Comparison of ENCODE assay signal across 21 cellular contexts in the genomic region with DNA sequence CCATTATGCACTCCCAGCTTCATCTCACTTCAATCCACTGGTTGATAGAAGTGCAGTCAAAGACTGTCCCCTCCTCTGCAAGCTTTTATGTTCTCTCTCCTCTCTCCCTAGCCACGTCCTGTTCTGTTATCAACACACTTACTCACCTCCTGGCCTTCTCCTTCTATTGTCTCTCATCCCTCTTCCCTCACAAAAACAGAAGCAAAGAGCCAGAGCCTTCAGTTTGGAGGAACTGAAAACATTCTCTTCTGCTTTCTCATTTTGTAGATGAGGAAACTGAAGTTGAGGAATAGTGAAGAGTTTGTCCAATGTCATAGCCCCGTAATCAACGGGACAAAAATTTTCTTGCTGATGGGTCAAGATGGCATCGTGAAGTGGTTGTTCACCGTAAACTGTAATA. TPM values are rescaled to one million over a fixed set of nuclear protein-coding genes. Genes with fewer than 3 reads are reported as not detected.
DNase-seq lines count a peak whose midpoint lies in the region; ATAC-seq and TF ChIP-seq lines count a peak whose summit lies in the region.
"Had no signal": no experiment of that assay in that cellular context is flagged by ENCODE, and none has a peak within 500 bp of the region (broad histone marks: within the 10 kb centered on the region; RNA-seq: fewer than 3 reads in every experiment).

No MANE protein-coding gene starts in this region.

- in situ Hi-C loops in mammary epithelial cell (cut with MboI; ENCODE audit: low sequenced_read_pairs in 2 of 2), result no loop called here

- H3K56ac ChIP-seq in H9 (ENCODE audit: insufficient read length, low read depth, low read length), result no peak overlapping the region

- H4K20me1 ChIP-seq in mammary epithelial cell (ENCODE audit: insufficient read depth, low read length) (no peaks in the 10 kb centered on the region), H9 (ENCODE audit: control insufficient read depth, insufficient read depth, insufficient read length) (no peaks in the 10 kb centered on the region)

- intact Hi-C loops in CD14-positive monocyte (cut with micrococcal nuclease), result loop anchor here in 1 of 2 donors (1.0 to 10.0 kb wide), 5 partner anchors 8 to 67 kb away; no protein-coding TSS in a partner anchor
- intact Hi-C loops in activated T-helper 1 cell treated with anti-CD3 and anti-CD28 coated beads, Interleukin-12 subunit alpha, Interleukin-12 subunit beta, Interleukin-2, Interleukin-4 antibody, amounts not matched to agents 30 ng/mL and 10 ng/mL and 1 ng/mL, durations not matched to agents 14 hours and 24 hours and 36 hours (cut with micrococcal nuclease), result loop anchor here (10.0 kb wide), 1 partner anchor 1083 kb away; no protein-coding TSS in a partner anchor
- intact Hi-C loops in mammary epithelial cell (cut with micrococcal nuclease), result no loop called here

- H3K27me3 Mint-ChIP-seq in CD14-positive monocyte (ENCODE audit: low read depth in 3 of 3) (peaks cover 0 to 4% (median 0%) of the 10 kb centered on the region in 3 donors), memory B cell (peaks cover 2% of the 10 kb centered on the region), H9 (ENCODE audit: low read depth) (no peaks in the 10 kb centered on the region; the same call in 1 of the 2 replicates)
- peaks cover 27% of the 10 kb centered on the region for H3K27me3 Mint-ChIP-seq in activated T-helper 1 cell treated with anti-CD3 and anti-CD28 coated beads, Interleukin-12 subunit alpha, Interleukin-12 subunit beta, Interleukin-2, Interleukin-4 antibody, amounts not matched to agents 30 ng/mL and 10 ng/mL and 1 ng/mL, durations not matched to agents 14 hours and 24 hours and 36 hours (ENCODE audit: insufficient read depth)

- no peaks in the 10 kb centered on the region for H3K79me2 ChIP-seq in mammary epithelial cell (ENCODE audit: insufficient read depth, low read length)
- H3K79me2 ChIP-seq in H9 (ENCODE audit: insufficient read depth, low read length), result no peaks in the 10 kb centered on the region

- H3K36me3 Mint-ChIP-seq in CD14-positive monocyte, result peaks cover 52 to 54% of the 10 kb centered on the region in 2 donors
- no peaks in the 10 kb centered on the region for H3K36me3 Mint-ChIP-seq in activated T-helper 1 cell treated with anti-CD3 and anti-CD28 coated beads, Interleukin-12 subunit alpha, Interleukin-12 subunit beta, Interleukin-2, Interleukin-4 antibody, amounts not matched to agents 30 ng/mL and 10 ng/mL and 1 ng/mL, durations not matched to agents 14 hours and 24 hours and 36 hours (ENCODE audit: low read depth)
- H3K36me3 Mint-ChIP-seq in memory B cell, result no peaks in the 10 kb centered on the region
- H3K36me3 Mint-ChIP-seq in H9 (ENCODE audit: insufficient read depth in 1 of 3, low read depth in 3 of 3), result no peaks in the 10 kb centered on the region

- peak overlapping the region; percentile 95 to 98 for H3K4me3 Mint-ChIP-seq in CD14-positive monocyte
- H3K4me3 Mint-ChIP-seq in activated T-helper 1 cell treated with anti-CD3 and anti-CD28 coated beads, Interleukin-12 subunit alpha, Interleukin-12 subunit beta, Interleukin-2, Interleukin-4 antibody, amounts not matched to agents 30 ng/mL and 10 ng/mL and 1 ng/mL, durations not matched to agents 14 hours and 24 hours and 36 hours, result peak overlapping the region; percentile 8
- H3K4me3 Mint-ChIP-seq in memory B cell, result no peak overlapping the region
- H3K4me3 Mint-ChIP-seq in H9, result no peak overlapping the region
- H3K4me3 Mint-ChIP-seq: nephron progenitor cell had no signal

- H3K4me1 ChIP-seq in mammary epithelial cell (ENCODE audit: insufficient read depth, low read length), result no peaks in the 10 kb centered on the region
- H3K4me1 ChIP-seq in H9 (ENCODE audit: insufficient read depth, low read length), result no peaks in the 10 kb centered on the region
- H3K4me1 ChIP-seq: BE2C had no signal

- no peak overlapping the region for H3K14ac ChIP-seq in H9 (ENCODE audit: insufficient read depth, low read length)

- CTCF ChIA-PET in mammary epithelial cell (lab: Charles Lee; ENCODE audit: low non-redundant PET), result no interaction called here

- ATAC-seq in memory B cell (ENCODE audit: low read depth), result no peak

- no peak overlapping the region for H2BK15ac ChIP-seq in H9 (ENCODE audit: low read depth, low read length)

- H3K27me3 ChIP-seq in mammary epithelial cell (ENCODE audit: insufficient read depth, low read length) (no peaks in the 10 kb centered on the region), H9 (ENCODE audit: insufficient read depth, low read length) (no peaks in the 10 kb centered on the region)
- H3K27me3 ChIP-seq: BE2C had no signal

- H3K23me2 ChIP-seq in H9 (ENCODE audit: insufficient read length, low read depth, low read length, poor library complexity, severe bottlenecking), result no peaks in the 10 kb centered on the region

- no peak overlapping the region for H2BK12ac ChIP-seq in H9 (ENCODE audit: insufficient read length, low read depth, low read length)

- WGBS in mammary epithelial cell (ENCODE audit: low coverage, missing lambda C conversion rate), result 86% methylated on average over 4 of the region's 5 CpGs
- WGBS in H9 (ENCODE audit: extremely low coverage, insufficient read length, low lambda C conversion rate), result no CpG with 5 or more reads among the region's 5 CpGs

- H3K18ac ChIP-seq in H9 (ENCODE audit: insufficient read length, low read depth, low read length), result no peak overlapping the region

- H4K8ac ChIP-seq in H9 (replicated peaks; ENCODE audit: insufficient read length, low read depth, low read length), result no peak overlapping the region

- no TSS peak for BruUV-seq in mammary epithelial cell (replicated peaks; lab: Mats Ljungman, UMichigan)

- no peaks in the 10 kb centered on the region for H3K79me1 ChIP-seq in H9 (ENCODE audit: insufficient read depth, low read depth, low read length, poor library complexity, severe bottlenecking)

- no peak overlapping the region for H3K9ac ChIP-seq in mammary epithelial cell (ENCODE audit: insufficient read depth, low read length)
- no peak overlapping the region for H3K9ac ChIP-seq in H9 (ENCODE audit: extremely low read depth, insufficient read length, low read length)

- no peak overlapping the region for H2AK5ac ChIP-seq in H9 (ENCODE audit: insufficient read length, low read length)

- DNase-seq in CD14-positive monocyte (ENCODE audit: low spot score) (no peak), M059J (ENCODE audit: low read depth) (peak; percentile 26), memory B cell (ENCODE audit: low spot score in 2 of 2) (no peak), mammary epithelial cell (no peak), H9 (no peak), cerebellar nuclear complex (lab: John Stamatoyannopoulos, UW) (no peak), NCI-H146 (lab: John Stamatoyannopoulos, UW) (no peak)
- no peak for DNase-seq in activated T-helper 1 cell treated with anti-CD3 and anti-CD28 coated beads, Interleukin-12 subunit alpha, Interleukin-12 subunit beta, Interleukin-2, Interleukin-4 antibody, amounts not matched to agents 30 ng/mL and 10 ng/mL and 1 ng/mL, durations not matched to agents 14 hours and 24 hours and 36 hours (ENCODE audit: low spot score)
- DNase-seq: activated CD4-positive, CD25-positive, alpha-beta regulatory T cell treated with anti-CD3 and anti-CD28 coated beads, Interleukin-2, amount 50 U/mL, for 72 hours; activated CD8-positive, alpha-beta memory T cell treated with anti-CD3 and anti-CD28 coated beads, Interleukin-2, amount 50 U/mL, for 4 hours; BE2C; DMS79; effector CD4-positive, alpha-beta T cell; left cardiac atrium; NCI-H2029; NCI-H526; nephron progenitor cell; retina had no signal

- H2AFZ ChIP-seq in mammary epithelial cell (ENCODE audit: low read depth, low read length) (no peak overlapping the region), H9 (ENCODE audit: low read length) (no peak overlapping the region)

- H3K23ac ChIP-seq in H9 (ENCODE audit: insufficient read length, low read depth, low read length), result no peak overlapping the region

- H3K9me3 Mint-ChIP-seq in CD14-positive monocyte (peaks cover 0 to 3% (median 0%) of the 10 kb centered on the region in 7 donors), memory B cell (no peaks in the 10 kb centered on the region), H9 (no peaks in the 10 kb centered on the region)
- no peaks in the 10 kb centered on the region for H3K9me3 Mint-ChIP-seq in activated T-helper 1 cell treated with anti-CD3 and anti-CD28 coated beads, Interleukin-12 subunit alpha, Interleukin-12 subunit beta, Interleukin-2, Interleukin-4 antibody, amounts not matched to agents 30 ng/mL and 10 ng/mL and 1 ng/mL, durations not matched to agents 14 hours and 24 hours and 36 hours
- H3K9me3 Mint-ChIP-seq: nephron progenitor cell had no signal

- H3K4ac ChIP-seq in H9 (ENCODE audit: low read depth, low read length), result no peak overlapping the region

- no peak overlapping the region for H2BK20ac ChIP-seq in H9 (ENCODE audit: low read depth, low read length, poor library complexity, severe bottlenecking)

- no peak overlapping the region for H3K27ac ChIP-seq in mammary epithelial cell (ENCODE audit: insufficient read depth, low read depth, low read length)
- H3K27ac ChIP-seq in H9 (ENCODE audit: insufficient read length, low read depth, low read length), result no peak overlapping the region

- H2BK5ac ChIP-seq in H9 (ENCODE audit: insufficient read length, low read length), result no peak overlapping the region

- H3K4me2 ChIP-seq in mammary epithelial cell (ENCODE audit: insufficient read depth, low read depth, low read length) (no peak overlapping the region), H9 (ENCODE audit: insufficient read depth, insufficient read length, low read length) (no peak overlapping the region)

- H4K5ac ChIP-seq in H9 (ENCODE audit: insufficient read length, low read depth, low read length), result no peak overlapping the region

- H4K91ac ChIP-seq in H9 (ENCODE audit: insufficient read length, low read depth, low read length), result no peak overlapping the region

- peaks cover 72% of the 10 kb centered on the region for H3K4me1 Mint-ChIP-seq in CD14-positive monocyte
- H3K4me1 Mint-ChIP-seq in activated T-helper 1 cell treated with anti-CD3 and anti-CD28 coated beads, Interleukin-12 subunit alpha, Interleukin-12 subunit beta, Interleukin-2, Interleukin-4 antibody, amounts not matched to agents 30 ng/mL and 10 ng/mL and 1 ng/mL, durations not matched to agents 14 hours and 24 hours and 36 hours (ENCODE audit: low read depth), result peaks cover 34% of the 10 kb centered on the region
- peaks cover 23% of the 10 kb centered on the region for H3K4me1 Mint-ChIP-seq in memory B cell
- H3K4me1 Mint-ChIP-seq in H9, result peaks cover 0 to 2% of the 10 kb centered on the region in 2 experiments; a peak in 1 of 4 replicates
- H3K4me1 Mint-ChIP-seq: nephron progenitor cell had no signal

- H3K9me3 ChIP-seq in mammary epithelial cell (replicated peaks; ENCODE audit: insufficient read depth, low read length), result peaks cover 9% of the 10 kb centered on the region
- H3K9me3 ChIP-seq in H9 (ENCODE audit: control insufficient read depth, low read depth, low read length), result no peaks in the 10 kb centered on the region
- H3K9me3 ChIP-seq: BE2C had no signal

- H3T11ph ChIP-seq in H9 (ENCODE audit: low read length), result no peak overlapping the region

- no peaks in the 10 kb centered on the region for H3K36me3 ChIP-seq in mammary epithelial cell (ENCODE audit: insufficient read depth, low read length)
- H3K36me3 ChIP-seq: BE2C had no signal

- no peak overlapping the region for H3K4me3 ChIP-seq in mammary epithelial cell (replicated peaks in 1 of 3; ENCODE audit: insufficient read depth in 1 of 3, low read depth in 2 of 3, low read length in 3 of 3)

- H2BK120ac ChIP-seq in H9 (ENCODE audit: low read depth, low read length, poor library complexity, severe bottlenecking), result no peak overlapping the region

- TF ChIP-seq CTCF in CD14-positive monocyte (IDR thresholded peaks at IDR 0.05) (no peak), mammary epithelial cell (conservative IDR thresholded peaks at IDR 0.05 in 1 of 2, IDR thresholded peaks at IDR 0.05 in 1 of 2; ENCODE audit: extremely low read depth in 1 of 2, insufficient read depth in 1 of 2, low read depth in 1 of 2, low read length in 2 of 2) (no peak), H9 (conservative IDR thresholded peaks at IDR 0.05) (no peak)

- dilution Hi-C loops in mammary epithelial cell (cut with HindIII; ENCODE audit: low sequenced_read_pairs), result no loop called here

- H3K27ac Mint-ChIP-seq in CD14-positive monocyte (peak overlapping the region; percentile 89 to 99 (median 98)), memory B cell (peak overlapping the region; percentile 14), H9 (no peak overlapping the region)
- H3K27ac Mint-ChIP-seq in activated T-helper 1 cell treated with anti-CD3 and anti-CD28 coated beads, Interleukin-12 subunit alpha, Interleukin-12 subunit beta, Interleukin-2, Interleukin-4 antibody, amounts not matched to agents 30 ng/mL and 10 ng/mL and 1 ng/mL, durations not matched to agents 14 hours and 24 hours and 36 hours, result no peak overlapping the region
- H3K27ac Mint-ChIP-seq: nephron progenitor cell had no signal

RNA-seq across cellular contexts. Expression of a gene that starts 1.8 kb away (rescaled TPM):
- polyA plus RNA-seq in CD14-positive monocyte (10 to 100 TPM; 56.2 to 61.9 TPM), mammary epithelial cell (0.05 TPM)
- total RNA-seq in M059J (2014; rRNA removed; shearing (Covaris generic)), result 7.4 and 9.2 TPM in 2 replicates
- 0.12 TPM in 1 of 2 replicates, not detected in the other for total RNA-seq in activated T-helper 1 cell treated with anti-CD3 and anti-CD28 coated beads, Interleukin-12 subunit alpha, Interleukin-12 subunit beta, Interleukin-2, Interleukin-4 antibody, amounts not matched to agents 30 ng/mL and 10 ng/mL and 1 ng/mL, durations not matched to agents 14 hours and 24 hours and 36 hours
- total RNA-seq in mammary epithelial cell (1 to 10 TPM in 1 of 2 donors, under 1 TPM in 1; 0.12 to 3.0 TPM), H9 (2021) (not detected in 2 replicates)
- not detected for polyA minus RNA-seq in mammary epithelial cell

RNA-seq across cellular contexts. Expression of a gene that starts 40.1 kb away (rescaled TPM):
- under 1 TPM; 0.09 to 0.21 TPM for polyA plus RNA-seq in CD14-positive monocyte
- total RNA-seq in M059J (2014; rRNA removed; shearing (Covaris generic)), result not detected in 2 replicates
- total RNA-seq in activated T-helper 1 cell treated with anti-CD3 and anti-CD28 coated beads, Interleukin-12 subunit alpha, Interleukin-12 subunit beta, Interleukin-2, Interleukin-4 antibody, amounts not matched to agents 30 ng/mL and 10 ng/mL and 1 ng/mL, durations not matched to agents 14 hours and 24 hours and 36 hours, result not detected in 2 replicates
- total RNA-seq in mammary epithelial cell, result not detected
- polyA plus RNA-seq in mammary epithelial cell, result not detected
- not detected for polyA minus RNA-seq in mammary epithelial cell
- not detected in 2 replicates for total RNA-seq in H9 (2021)
- total RNA-seq: HT-29; left cardiac atrium; RPMI7951; T-helper 2 cell treated with Interferon-gamma antibody and Interleukin-4, amounts not matched to agents 100 ng/mL and 5 ng/mL, for 36 hours had no signal

Comparison
In these comparisons a context has a peak if more than half of its experiments do, and no peak if none do; other contexts are left out.
1. H3K27ac Mint-ChIP-seq: peak in CD14-positive monocyte (7 of 7) and memory B cell (single experiment); none in activated T-helper 1 cell treated with anti-CD3 and anti-CD28 coated beads, Interleukin-12 subunit alpha, Interleukin-12 subunit beta, Interleukin-2, Interleukin-4 antibody, amounts not matched to agents 30 ng/mL and 10 ng/mL and 1 ng/mL, durations not matched to agents 14 hours and 24 hours and 36 hours (single experiment) and H9 (0 of 3).
2. H3K4me3 Mint-ChIP-seq: peak in CD14-positive monocyte (2 of 2) and activated T-helper 1 cell treated with anti-CD3 and anti-CD28 coated beads, Interleukin-12 subunit alpha, Interleukin-12 subunit beta, Interleukin-2, Interleukin-4 antibody, amounts not matched to agents 30 ng/mL and 10 ng/mL and 1 ng/mL, durations not matched to agents 14 hours and 24 hours and 36 hours (single experiment); none in memory B cell (single experiment) and H9 (0 of 2).